23 cellular contexts compared by ENCODE assay signal in genomic region chr1:223008808-223009207, GRCh38.
"Had no signal": no experiment of that assay in that cellular context is flagged by ENCODE, and none has a peak within 500 bp of the region (broad histone marks: within the 10 kb centered on the region; RNA-seq: fewer than 3 reads in every experiment).

No MANE protein-coding gene starts in this region.

- H3K4me1 ChIP-seq: Peyer's patch had no signal

- ATAC-seq: activated CD8-positive, alpha-beta T cell treated with anti-CD3 and anti-CD28 coated beads, Interleukin-2, amount 10 ng/mL, durations not matched to agents 7 days and 5 days; activated naive CD4-positive, alpha-beta T cell treated with anti-CD3 and anti-CD28 coated beads, Interleukin-2, amount 50 U/mL, for 72 hours; activated naive CD8-positive, alpha-beta T cell treated with anti-CD3 and anti-CD28 coated beads, Interleukin-2, amount 50 U/mL, for 24 hours; WTC11 had no signal

- H3K4me1 Mint-ChIP-seq: activated naive CD8-positive, alpha-beta T cell treated with anti-CD3 and anti-CD28 coated beads, Interleukin-2, amount 50 U/mL, for 24 hours had no signal

- H3K9me3 ChIP-seq: Peyer's patch, SJCRH30 had no signal

- H3K27me3 ChIP-seq: Peyer's patch, SJCRH30 had no signal

- H3K9me3 Mint-ChIP-seq: activated naive CD4-positive, alpha-beta T cell treated with anti-CD3 and anti-CD28 coated beads, Interleukin-2, amount 50 U/mL, for 72 hours; activated naive CD8-positive, alpha-beta T cell treated with anti-CD3 and anti-CD28 coated beads, Interleukin-2, amount 50 U/mL, for 24 hours; activated T-cell treated with anti-CD3 and anti-CD28 coated beads, Interleukin-2, amount 50 U/mL, for 24 hours; activated T-helper 1 cell treated with anti-CD3 and anti-CD28 coated beads, Interleukin-12 subunit alpha, Interleukin-12 subunit beta, Interleukin-2, Interleukin-4 antibody, amounts not matched to agents 30 ng/mL and 10 ng/mL and 1 ng/mL, durations not matched to agents 14 hours and 24 hours and 36 hours; T-helper 1 cell treated with Interleukin-12 subunit alpha and Interleukin-12 subunit beta and Interleukin-4 antibody, amounts not matched to agents 30 μg/mL and 1 μg/mL, for 36 hours; WTC11 had no signal

- DNase-seq: activated CD4-positive, alpha-beta T cell treated with anti-CD3 and anti-CD28 coated beads for 48 hours; activated CD4-positive, alpha-beta T cell treated with anti-CD3 and anti-CD28 coated beads, Interleukin-2, amount 50 U/mL, for 4 hours; activated CD4-positive, CD25-positive, alpha-beta regulatory T cell treated with anti-CD3 and anti-CD28 coated beads, Interleukin-2, amount 50 U/mL, for 72 hours; activated CD8-positive, alpha-beta T cell treated with anti-CD3 and anti-CD28 coated beads, Interleukin-2, amount 10 ng/mL, durations not matched to agents 7 days and 5 days; activated effector memory CD4-positive, alpha-beta T cell treated with Interleukin-2 at 50 U/mL for 16 hours; activated naive CD4-positive, alpha-beta T cell; activated naive CD8-positive, alpha-beta T cell treated with anti-CD3 and anti-CD28 coated beads, Interleukin-2, amount 50 U/mL, for 24 hours; activated T-cell treated with anti-CD3 and anti-CD28 coated beads, Interleukin-2, amount 50 U/mL, for 24 hours; amniotic stem cell; NCI-H146; NCI-H187 treated with DMSO at 0.1 percent for 48 hours; NCI-H2081 treated with DMSO at 0.1 percent for 48 hours; NCI-H446; NCI-H524; Peyer's patch; Right ventricle myocardium superior; SJCRH30 had no signal

- H3K4me3 ChIP-seq: Peyer's patch, SJCRH30 had no signal

- H3K27me3 Mint-ChIP-seq: activated naive CD8-positive, alpha-beta T cell treated with anti-CD3 and anti-CD28 coated beads, Interleukin-2, amount 50 U/mL, for 24 hours had no signal

- H3K27ac ChIP-seq: Peyer's patch, RWPE1, SJCRH30 had no signal

- H3K27ac Mint-ChIP-seq: activated CD8-positive, alpha-beta T cell treated with anti-CD3 and anti-CD28 coated beads, Interleukin-2, amount 10 ng/mL, durations not matched to agents 7 days and 5 days; activated naive CD4-positive, alpha-beta T cell treated with anti-CD3 and anti-CD28 coated beads, Interleukin-2, amount 50 U/mL, for 72 hours; activated naive CD8-positive, alpha-beta T cell treated with anti-CD3 and anti-CD28 coated beads, Interleukin-2, amount 50 U/mL, for 24 hours; activated T-cell treated with anti-CD3 and anti-CD28 coated beads, Interleukin-2, amount 50 U/mL, for 24 hours; activated T-helper 1 cell treated with anti-CD3 and anti-CD28 coated beads, Interleukin-12 subunit alpha, Interleukin-12 subunit beta, Interleukin-2, Interleukin-4 antibody, amounts not matched to agents 30 ng/mL and 10 ng/mL and 1 ng/mL, durations not matched to agents 14 hours and 24 hours and 36 hours; T-helper 1 cell treated with Interleukin-12 subunit alpha and Interleukin-12 subunit beta and Interleukin-4 antibody, amounts not matched to agents 30 μg/mL and 1 μg/mL, for 36 hours had no signal

- H3K4me3 Mint-ChIP-seq: activated CD8-positive, alpha-beta T cell treated with anti-CD3 and anti-CD28 coated beads, Interleukin-2, amount 10 ng/mL, durations not matched to agents 7 days and 5 days; activated naive CD8-positive, alpha-beta T cell treated with anti-CD3 and anti-CD28 coated beads, Interleukin-2, amount 50 U/mL, for 24 hours; activated T-cell treated with anti-CD3 and anti-CD28 coated beads, Interleukin-2, amount 50 U/mL, for 24 hours; activated T-helper 1 cell treated with anti-CD3 and anti-CD28 coated beads, Interleukin-12 subunit alpha, Interleukin-12 subunit beta, Interleukin-2, Interleukin-4 antibody, amounts not matched to agents 30 ng/mL and 10 ng/mL and 1 ng/mL, durations not matched to agents 14 hours and 24 hours and 36 hours; brain; T-helper 1 cell treated with Interleukin-12 subunit alpha and Interleukin-12 subunit beta and Interleukin-4 antibody, amounts not matched to agents 30 μg/mL and 1 μg/mL, for 36 hours; WTC11 had no signal
